In genomic region chr15:98943609-98944111, GRCh38 we compare ENCODE assay signal across 13 cellular contexts.
A peak's percentile ranks its signal among the peaks of the same experiment; 100 is the strongest.
DNase-seq lines count a peak whose midpoint lies in the region; ATAC-seq, FAIRE-seq and TF ChIP-seq lines count a peak whose summit lies in the region.
"Had no signal": no experiment of that assay in that cellular context is flagged by ENCODE, and none has a peak within 500 bp of the region (broad histone marks: within the 10 kb centered on the region; RNA-seq: fewer than 3 reads in every experiment).

No MANE protein-coding gene starts in this region.

- H3K4me3 ChIP-seq in IMR-90 (ENCODE audit: insufficient read depth, low read depth, low read length), result no peak overlapping the region
- H3K4me3 ChIP-seq in choroid plexus epithelial cell (ENCODE audit: low read depth, low read length), result no peak overlapping the region
- H3K4me3 ChIP-seq in lower lobe of right lung, result no peak overlapping the region
- H3K4me3 ChIP-seq in smooth muscle cell, result no peak overlapping the region

- dilution Hi-C loops in IMR-90 (cut with HindIII; ENCODE audit: low sequenced_read_pairs, unreplicated experiment), result loop anchor here (25.0 kb wide), 1 partner anchor 119 kb away; no protein-coding TSS in a partner anchor

- peaks cover 12% of the 10 kb centered on the region; the same call in 1 of the 2 replicates for H4K20me1 ChIP-seq in IMR-90 (ENCODE audit: insufficient read depth, low read length)
- H4K20me1 ChIP-seq in smooth muscle cell (ENCODE audit: low read depth), result peaks cover 13% of the 10 kb centered on the region

- peak overlapping the region; percentile 44; the same call in 1 of the 2 replicates for H3K23ac ChIP-seq in IMR-90 (ENCODE audit: low read depth, low read length)

- DNase-seq in IMR-90 (peak; percentile 65), choroid plexus epithelial cell (ENCODE audit: low read depth) (peak; percentile 13), lower lobe of right lung (no peak), smooth muscle cell (lab: John Stamatoyannopoulos, UW; ENCODE audit: unreplicated experiment) (no peak), HEK293T (ENCODE audit: extremely low spot score) (no peak), GM12892 (ENCODE audit: insufficient read length) (no peak), RCC 7860 (ENCODE audit: low spot score) (no peak)
- DNase-seq: activated CD8-positive, alpha-beta memory T cell treated with anti-CD3 and anti-CD28 coated beads, Interleukin-2, amount 50 U/mL, for 4 hours; Caco-2; NCI-H82; posterior cingulate gyrus had no signal

- H3K9me3 ChIP-seq in IMR-90 (ENCODE audit: control insufficient read depth, insufficient read depth, low read length) (no peaks in the 10 kb centered on the region), lower lobe of right lung (no peaks in the 10 kb centered on the region), smooth muscle cell (replicated peaks; ENCODE audit: low read depth) (no peaks in the 10 kb centered on the region)
- H3K9me3 ChIP-seq: Caco-2 had no signal

- peaks cover 12 to 58% of the 10 kb centered on the region in 2 experiments; a peak in 3 of 4 replicates for H3K79me1 ChIP-seq in IMR-90 (ENCODE audit: low read depth in 1 of 2, low read length in 2 of 2)

- H3K9ac ChIP-seq in IMR-90 (ENCODE audit: low read depth, low read length) (no peak overlapping the region), smooth muscle cell (ENCODE audit: low read depth) (peak overlapping the region; percentile 40)
- H3K9ac ChIP-seq: KMS-11 had no signal

- no peaks in the 10 kb centered on the region for H3K79me2 ChIP-seq in smooth muscle cell (ENCODE audit: low read depth)

- H3K27me3 ChIP-seq in IMR-90 (ENCODE audit: control insufficient read depth, insufficient read depth, low read length) (no peaks in the 10 kb centered on the region), lower lobe of right lung (ENCODE audit: low read depth) (no peaks in the 10 kb centered on the region), smooth muscle cell (ENCODE audit: low read depth) (no peaks in the 10 kb centered on the region)

- H3K4me2 ChIP-seq in IMR-90 (ENCODE audit: low read depth, low read length) (no peak overlapping the region), smooth muscle cell (no peak overlapping the region)
- H3K4me2 ChIP-seq: KMS-11 had no signal

- no peak overlapping the region for H4K5ac ChIP-seq in IMR-90 (ENCODE audit: low read depth, low read length)

- in situ Hi-C loops in IMR-90 (cut with MboI; ENCODE audit: low sequenced_read_pairs), result no loop called here

- WGBS in IMR-90 (ENCODE audit: extremely low coverage in 2 of 2, insufficient read length in 1 of 2), 2 experiments, result 29% methylated on average over 3 of the region's 6 CpGs; no CpG with 5 or more reads in 1 of the 2 experiments
- 71% methylated on average over 6 of the region's 6 CpGs for WGBS in smooth muscle cell (ENCODE audit: low lambda C conversion rate)

- 0 out of 2 replicates have a peak overlapping the region, but pooled peaks have one; percentile 60 for H4K91ac ChIP-seq in IMR-90 (ENCODE audit: insufficient read depth, low read depth, low read length)

- TF ChIP-seq POLR2A in IMR-90 (IDR thresholded peaks at IDR 0.05; ENCODE audit: low read depth, low read length) (no peak), GM12892 (IDR thresholded peaks at IDR 0.05; ENCODE audit: low read depth, low read length) (no peak)

- H3K36me3 ChIP-seq in IMR-90 (ENCODE audit: control insufficient read depth, insufficient read depth, low read length) (peaks cover 57% of the 10 kb centered on the region), lower lobe of right lung (peaks cover 76% of the 10 kb centered on the region), smooth muscle cell (ENCODE audit: low read depth) (peaks cover 19% of the 10 kb centered on the region)

- H2AK9ac ChIP-seq in IMR-90 (replicated peaks; ENCODE audit: low read depth, low read length, poor library complexity), result peak overlapping the region; percentile 55

- TF ChIP-seq RAD21 in IMR-90 (IDR thresholded peaks at IDR 0.05; ENCODE audit: low read length), result peak; percentile 9; the same call in 1 of the 2 replicates

- no TSS peak for BruUV-seq in IMR-90 (replicated peaks; lab: Mats Ljungman, UMichigan)

- CTCF ChIA-PET in IMR-90 (lab: Yijun Ruan, JAX), result interaction anchor here (0.7 to 0.8 kb wide), 2 partner anchors 43 to 136 kb away, joined by 3 to 5 read pairs; no protein-coding TSS in a partner anchor
- CTCF ChIA-PET in HEK293T (lab: Yijun Ruan, JAX), result no interaction called here

- TF ChIP-seq CTCF in IMR-90 (conservative IDR thresholded peaks at IDR 0.05; ENCODE audit: low read depth, low read length) (no peak), choroid plexus epithelial cell (conservative IDR thresholded peaks at IDR 0.05; ENCODE audit: low read depth, low read length) (no peak), lower lobe of right lung (IDR thresholded peaks at IDR 0.05) (no peak), smooth muscle cell (IDR thresholded peaks at IDR 0.05; ENCODE audit: borderline replicate concordance, insufficient read depth, poor library complexity, severe bottlenecking) (no peak)

- no peak overlapping the region for H3K18ac ChIP-seq in IMR-90 (ENCODE audit: low read depth, low read length)

- POLR2A ChIA-PET in IMR-90 (lab: Charles Lee; ENCODE audit: unreplicated experiment) (no interaction called here), HEK293T (lab: Yijun Ruan, JAX) (interaction anchor here (0.6 kb wide), 1 partner anchor 10 kb away, joined by 3 read pairs; no protein-coding TSS in a partner anchor)

- H2AFZ ChIP-seq in IMR-90 (replicated peaks; ENCODE audit: low read length, poor library complexity) (no peak overlapping the region), smooth muscle cell (ENCODE audit: low read depth) (no peak overlapping the region)

- peak overlapping the region; percentile 52; the same call in 1 of the 2 replicates for H2BK120ac ChIP-seq in IMR-90 (ENCODE audit: low read depth, low read length)

- peak overlapping the region; percentile 44; the same call in 1 of the 2 replicates for H2BK20ac ChIP-seq in IMR-90 (ENCODE audit: low read depth, low read length)

- H2AK5ac ChIP-seq in IMR-90 (ENCODE audit: low read depth, low read length), result peak overlapping the region; percentile 62; the same call in 1 of the 2 replicates

- H3K9me1 ChIP-seq in IMR-90 (ENCODE audit: insufficient read depth, low read length), result peaks cover 26% of the 10 kb centered on the region

- no peak overlapping the region for H3K56ac ChIP-seq in IMR-90 (ENCODE audit: extremely low read depth, insufficient read depth, low read length)

- peak overlapping the region; percentile 24 for H3K27ac ChIP-seq in IMR-90 (ENCODE audit: insufficient read depth, low read length)
- peak overlapping the region; percentile 32 for H3K27ac ChIP-seq in lower lobe of right lung
- peak overlapping the region; percentile 50 for H3K27ac ChIP-seq in smooth muscle cell (ENCODE audit: low read depth)
- H3K27ac ChIP-seq: KMS-11 had no signal

- no peak overlapping the region for H2BK15ac ChIP-seq in IMR-90 (ENCODE audit: low read depth, low read length)

- ATAC-seq in IMR-90 (ENCODE audit: low read depth) (peak; percentile 76), lower lobe of right lung (peak in 1 of 2 donors; percentile 25), HG03354 (IDR thresholded peaks at IDR 0.05; ENCODE audit: poor library complexity, severe bottlenecking, unreplicated experiment) (no peak)

- FAIRE-seq in GM12892 (lab: Jason Lieb, UNC) (no peak), RCC 7860 (lab: Jason Lieb, UNC) (no peak)

- peak overlapping the region; percentile 70 for H3K4ac ChIP-seq in IMR-90 (ENCODE audit: low read depth, low read length)

- peak overlapping the region; percentile 69; the same call in 1 of the 2 replicates for H3K14ac ChIP-seq in IMR-90 (replicated peaks; ENCODE audit: low read depth, low read length)

- peak overlapping the region; percentile 40 for H2BK5ac ChIP-seq in IMR-90 (ENCODE audit: low read depth, low read length, poor library complexity, severe bottlenecking)

- H3K4me1 ChIP-seq in IMR-90 (ENCODE audit: control insufficient read depth, insufficient read depth, low read length) (peaks cover 17% of the 10 kb centered on the region), lower lobe of right lung (peaks cover 53% of the 10 kb centered on the region), smooth muscle cell (ENCODE audit: low read depth) (no peaks in the 10 kb centered on the region)

- H4K8ac ChIP-seq in IMR-90 (ENCODE audit: low read depth in 2 of 2, low read length in 2 of 2), result peak overlapping the region in 1 of 2 experiments; percentile 55; a peak in 1 of 4 replicates

- H3F3A ChIP-seq in smooth muscle cell (ENCODE audit: low read depth), result no peaks in the 10 kb centered on the region

- intact Hi-C loops in IMR-90 (cut with micrococcal nuclease), result loop anchor here (5.0 kb wide), 1 partner anchor 114 kb away; no protein-coding TSS in a partner anchor
- intact Hi-C loops in lower lobe of right lung (cut with DNase I), result no loop called here

TF ChIP-seq in IMR-90, 13 proteins besides CTCF, POLR2A, EP300 and RAD21 (continues in another document):
- no peak for TF ChIP-seq ELK1 (IDR thresholded peaks at IDR 0.05; ENCODE audit: borderline replicate concordance, low read depth, low read length)
- TF ChIP-seq MAFK (IDR thresholded peaks at IDR 0.05; ENCODE audit: low read depth, low read length), result no peak
- TF ChIP-seq FOS (IDR thresholded peaks at IDR 0.05; ENCODE audit: low read depth, low read length), result no peak
- no peak for TF ChIP-seq MAZ (IDR thresholded peaks at IDR 0.05; ENCODE audit: borderline replicate concordance, low read depth, low read length)

TF ChIP-seq in HEK293T, 16 proteins besides CTCF, POLR2A, EP300 and RAD21:
- no peak for TF ChIP-seq ELF4 (IDR thresholded peaks at IDR 0.05)
- no peak for TF ChIP-seq CTBP1 (IDR thresholded peaks at IDR 0.05; ENCODE audit: borderline replicate concordance)
- TF ChIP-seq NFRKB (IDR thresholded peaks at IDR 0.05), result no peak
- TF ChIP-seq LEF1 (IDR thresholded peaks at IDR 0.05; ENCODE audit: borderline replicate concordance), result no peak
- no peak for TF ChIP-seq SUZ12 (IDR thresholded peaks at IDR 0.05)
- no peak for TF ChIP-seq FOXK2 (IDR thresholded peaks at IDR 0.05)
- TF ChIP-seq FOXM1 (IDR thresholded peaks at IDR 0.05; ENCODE audit: borderline replicate concordance), result no peak
- TF ChIP-seq ARNT (IDR thresholded peaks at IDR 0.05), result no peak
- TF ChIP-seq PKNOX1 (IDR thresholded peaks at IDR 0.05), result no peak
- no peak for TF ChIP-seq BHLHE40 (IDR thresholded peaks at IDR 0.05; ENCODE audit: borderline replicate concordance)
- TF ChIP-seq ZNF384 (IDR thresholded peaks at IDR 0.05), result no peak
- no peak for TF ChIP-seq L3MBTL2 (conservative IDR thresholded peaks at IDR 0.05)
- no peak for TF ChIP-seq SP1 (IDR thresholded peaks at IDR 0.05)

Comparison
In these comparisons a context has a peak if more than half of its experiments do, and no peak if none do; other contexts are left out.
1. DNase-seq: peak in IMR-90 (single experiment) and choroid plexus epithelial cell (single experiment); none in lower lobe of right lung (single experiment), smooth muscle cell (single experiment), HEK293T (single experiment), GM12892 (single experiment) and RCC 7860 (single experiment).
2. Peak in every context shown above with its lines, with median percentiles within 50 percentile points of each other: H3K27ac ChIP-seq.